In the genomic region with DNA sequence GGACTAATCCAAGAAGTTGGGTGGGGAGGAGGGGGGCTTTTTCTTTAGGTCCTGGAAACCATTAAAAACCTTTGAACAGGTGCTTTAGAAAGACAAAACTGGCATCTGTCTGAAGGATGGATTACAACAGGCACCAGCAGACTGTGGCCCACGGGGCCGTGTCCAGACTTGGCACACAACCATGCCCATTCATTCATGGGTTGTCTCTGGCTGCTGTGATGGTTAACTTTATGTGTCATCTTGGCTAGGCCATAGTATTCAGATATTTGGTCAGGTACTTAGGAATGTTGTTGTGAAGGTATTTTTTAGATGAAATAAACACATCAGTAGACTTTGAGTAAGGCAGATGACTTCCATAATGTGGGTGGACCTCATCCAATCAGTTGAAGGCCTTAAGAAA, we compare ENCODE assay signal across 23 cellular contexts. TPM values are rescaled to one million over a fixed set of nuclear protein-coding genes. Genes with fewer than 3 reads are reported as not detected.
A peak's percentile ranks its signal among the peaks of the same experiment; 100 is the strongest.
DNase-seq lines count a peak whose midpoint lies in the region; ATAC-seq and TF ChIP-seq lines count a peak whose summit lies in the region.
"Had no signal": no experiment of that assay in that cellular context is flagged by ENCODE, and none has a peak within 500 bp of the region (broad histone marks: within the 10 kb centered on the region; RNA-seq: fewer than 3 reads in every experiment).

No MANE protein-coding gene starts in this region.

- no peak overlapping the region for H3K27ac ChIP-seq in PC-3 (ENCODE audit: low read length)
- H3K27ac ChIP-seq: BLaER1 had no signal

- CTCF ChIA-PET in PC-3 (lab: Charles Lee) = no interaction called here

- H3K9ac ChIP-seq in PC-3 (ENCODE audit: low read length) = no peak overlapping the region
- H3K9ac ChIP-seq: BLaER1 had no signal

- no TSS peak for BruUV-seq in PC-3 (replicated peaks; lab: Mats Ljungman, UMichigan)

- H3K4me3 ChIP-seq in PC-3 (ENCODE audit: low read length) = no peak overlapping the region
- H3K4me3 ChIP-seq in epithelial cell of esophagus (ENCODE audit: low read length) = no peak overlapping the region
- H3K4me3 ChIP-seq: BLaER1, GM12878 had no signal

- no peaks in the 10 kb centered on the region for H3K27me3 ChIP-seq in PC-3 (ENCODE audit: low read length)
- H3K27me3 ChIP-seq: BE2C, BLaER1 had no signal

- H2AFZ ChIP-seq in PC-3 (ENCODE audit: low read length) = no peak overlapping the region

- H3K4me1 ChIP-seq in PC-3 (ENCODE audit: insufficient read depth, low read length) = no peaks in the 10 kb centered on the region
- H3K4me1 ChIP-seq: BE2C had no signal

- no peaks in the 10 kb centered on the region for H4K20me1 ChIP-seq in PC-3 (ENCODE audit: low read length)

- no peaks in the 10 kb centered on the region for H3K9me2 ChIP-seq in PC-3 (replicated peaks; ENCODE audit: low read length)

- H3K4me2 ChIP-seq in PC-3 (ENCODE audit: low read length) = no peak overlapping the region
- H3K4me2 ChIP-seq: BLaER1 had no signal

- intact Hi-C loops in PC-3 (cut with micrococcal nuclease) = no loop called here

- H3K36me3 ChIP-seq in PC-3 (ENCODE audit: low read depth, low read length) = peaks cover 6% of the 10 kb centered on the region
- H3K36me3 ChIP-seq: BE2C had no signal

- POLR2A ChIA-PET in PC-3 (lab: Charles Lee; ENCODE audit: unreplicated experiment) = no interaction called here

- peaks cover 13% of the 10 kb centered on the region for H3K79me2 ChIP-seq in PC-3 (ENCODE audit: low read length)

- ATAC-seq in PC-3 (no peak), GM19324 (IDR thresholded peaks at IDR 0.05; ENCODE audit: low FRiP score, unreplicated experiment) (no peak)
- ATAC-seq: GM12878 had no signal

- no peaks in the 10 kb centered on the region for H3F3A ChIP-seq in PC-3 (ENCODE audit: low read length, unreplicated experiment)

- TF ChIP-seq CTCF in PC-3 (conservative IDR thresholded peaks at IDR 0.05; ENCODE audit: low read depth, low read length) (no peak), epithelial cell of esophagus (IDR thresholded peaks at IDR 0.05; ENCODE audit: insufficient read depth, low read depth, low read length, missing control alignments) (no peak)

- H3K9me3 ChIP-seq in PC-3 (ENCODE audit: low read length) = no peaks in the 10 kb centered on the region
- H3K9me3 ChIP-seq: BE2C had no signal

- DNase-seq in PC-3 = peak; percentile 6
- DNase-seq in epithelial cell of esophagus (ENCODE audit: low read depth) = peak; percentile 7
- DNase-seq in kidney tubule cell (ENCODE audit: low spot score) = peak; percentile 68
- DNase-seq in HuH-7.5 (ENCODE audit: low spot score) = no peak
- DNase-seq in NCI-H226 = no peak
- DNase-seq: 8988T; ACHN; BE2C; C1 segment of cervical spinal cord; CD4-positive, alpha-beta memory T cell; CD4-positive, CD25-positive, alpha-beta regulatory T cell; CD8-positive, alpha-beta memory T cell; COR-L47; DMS 273 treated with DMSO at 0.1 percent for 48 hours; DMS153; DMS53; DMS79; DND-41; EL; GDM1 had no signal

RNA-seq across cellular contexts. Expression of gene TBL1X, which starts 45.5 kb away (rescaled TPM):
- 31.9 and 51.6 TPM in 2 replicates for total RNA-seq in PC-3 (2014; rRNA removed)

Comparison
In these comparisons a context has a peak if more than half of its experiments do, and no peak if none do; other contexts are left out.
1. DNase-seq: peak in PC-3 (single experiment), epithelial cell of esophagus (single experiment) and kidney tubule cell (single experiment); none in HuH-7.5 (single experiment) and NCI-H226 (single experiment).